Comparison of ENCODE assay signal across 2 cellular contexts in genomic region chr1:116853680-116854191, GRCh38.
TF ChIP-seq lines count a peak whose summit lies in the region.

No MANE protein-coding gene starts in this region.

TF ChIP-seq in A549, 52 proteins besides CTCF, POLR2A, EP300 and RAD21:
- TF ChIP-seq ZNF302 (CRISPR knock-in tag; IDR thresholded peaks at IDR 0.05) (no peak), JUN (IDR thresholded peaks at IDR 0.05) (0 out of 5 replicates have a peak, but pooled peaks of 1 of the 2 experiments have one; percentile 20), MAFK (IDR thresholded peaks at IDR 0.05; ENCODE audit: partially characterized antibody) (peak; percentile 83), BHLHE40 (IDR thresholded peaks at IDR 0.05; ENCODE audit: low read depth, low read length) (no peak), RNF2 (IDR thresholded peaks at IDR 0.05; ENCODE audit: borderline replicate concordance, low read depth) (no peak), USF2 (IDR thresholded peaks at IDR 0.05) (no peak), SREBF2 (IDR thresholded peaks at IDR 0.05) (no peak), FOSL2 (IDR thresholded peaks at IDR 0.05) (peak; percentile 71), FOSL2 (CRISPR knock-in tag; IDR thresholded peaks at IDR 0.05) (peak; percentile 85), MAX (IDR thresholded peaks at IDR 0.05) (peak; percentile 19; the same call in 1 of the 2 replicates), GATA3 (IDR thresholded peaks at IDR 0.05; ENCODE audit: borderline replicate concordance) (peak; percentile 34; the same call in 1 of the 2 replicates), JUNB (IDR thresholded peaks at IDR 0.05) (peak; percentile 62), KDM1A (IDR thresholded peaks at IDR 0.05; ENCODE audit: low read depth) (no peak), PBX3 (IDR thresholded peaks at IDR 0.05) (no peak), CEBPB (IDR thresholded peaks at IDR 0.05) (peak in 1 of 2 experiments; percentile 6; a peak in 1 of 4 replicates)

TF ChIP-seq in H1, 55 proteins besides CTCF, POLR2A, EP300 and RAD21:
- TF ChIP-seq RNF2 (IDR thresholded peaks at IDR 0.05; ENCODE audit: borderline replicate concordance, low read depth, low read length, missing control alignments, poor library complexity, severe bottlenecking) (no peak), SIRT6 (IDR thresholded peaks at IDR 0.05; ENCODE audit: low read length) (no peak), KDM5A (IDR thresholded peaks at IDR 0.05; ENCODE audit: low read length) (no peak), CREB1 (IDR thresholded peaks at IDR 0.05) (peak; percentile 74; the same call in 1 of the 2 replicates), NANOG (IDR thresholded peaks at IDR 0.05; ENCODE audit: insufficient read depth, low read depth, low read length, poor library complexity, severe bottlenecking) (no peak), KDM1A (IDR thresholded peaks at IDR 0.05; ENCODE audit: borderline replicate concordance, low read length) (no peak), CHD7 (IDR thresholded peaks at IDR 0.05; ENCODE audit: insufficient replicate concordance, low read length) (no peak), CBX5 (IDR thresholded peaks at IDR 0.05; ENCODE audit: low read depth, low read length) (no peak), CHD1 (IDR thresholded peaks at IDR 0.05; ENCODE audit: low read depth, low read length) (no peak), BCL11A (IDR thresholded peaks at IDR 0.05; ENCODE audit: low read depth in 2 of 2, low read length in 2 of 2) (no peak), PHF8 (conservative IDR thresholded peaks at IDR 0.05; ENCODE audit: low read depth, low read length) (no peak), TEAD4 (IDR thresholded peaks at IDR 0.05; ENCODE audit: low read depth, low read length) (peak; percentile 20; the same call in 1 of the 2 replicates), JUND (IDR thresholded peaks at IDR 0.05; ENCODE audit: low read length) (peak; percentile 79), ASH2L (IDR thresholded peaks at IDR 0.05; ENCODE audit: low read length) (peak; percentile 97), MAX (IDR thresholded peaks at IDR 0.05) (0 out of 2 replicates have a peak, but pooled peaks have one; percentile 20), GABPA (IDR thresholded peaks at IDR 0.05; ENCODE audit: borderline replicate concordance, insufficient read depth, low read length) (no peak), TCF12 (IDR thresholded peaks at IDR 0.05; ENCODE audit: low read depth, low read length) (0 out of 2 replicates have a peak, but pooled peaks have one; percentile 19), SIX5 (IDR thresholded peaks at IDR 0.05; ENCODE audit: low read depth, low read length) (no peak), SP1 (IDR thresholded peaks at IDR 0.05; ENCODE audit: low read depth, low read length) (peak; percentile 64; the same call in 1 of the 2 replicates), CHD2 (IDR thresholded peaks at IDR 0.05; ENCODE audit: low read length) (no peak), FOSL1 (IDR thresholded peaks at IDR 0.05; ENCODE audit: insufficient read depth, low read depth, low read length) (no peak), TAF1 (IDR thresholded peaks at IDR 0.05; ENCODE audit: low read depth, low read length) (peak; percentile 45; the same call in 1 of the 2 replicates), BRCA1 (IDR thresholded peaks at IDR 0.05; ENCODE audit: low read depth, low read length) (no peak), EGR1 (IDR thresholded peaks at IDR 0.05; ENCODE audit: borderline replicate concordance, low read depth, low read length) (no peak), ATF2 (IDR thresholded peaks at IDR 0.05; ENCODE audit: low read length) (peak; percentile 25; the same call in 1 of the 2 replicates), SRF (IDR thresholded peaks at IDR 0.05; ENCODE audit: low read depth, low read length) (no peak), ZNF274 (IDR thresholded peaks at IDR 0.05; ENCODE audit: borderline replicate concordance, extremely low read depth, low read length) (no peak), HDAC2 (IDR thresholded peaks at IDR 0.05; ENCODE audit: borderline replicate concordance in 1 of 2, low read depth in 2 of 2, low read length in 2 of 2) (0 out of 4 replicates have a peak, but pooled peaks of 1 of the 2 experiments have one; percentile 11), RBBP5 (IDR thresholded peaks at IDR 0.05; ENCODE audit: borderline replicate concordance, low read depth, low read length) (peak; percentile 99), EZH2 (IDR thresholded peaks at IDR 0.05; ENCODE audit: low read depth, low read length, severe bottlenecking) (no peak), CTBP2 (IDR thresholded peaks at IDR 0.05; ENCODE audit: borderline replicate concordance, insufficient read depth, insufficient read length, low read length) (no peak), GTF2F1 (IDR thresholded peaks at IDR 0.05; ENCODE audit: borderline replicate concordance, low read depth, low read length) (no peak), JUN (IDR thresholded peaks at IDR 0.05; ENCODE audit: low read depth, low read length) (no peak), E2F6 (IDR thresholded peaks at IDR 0.05) (no peak), KDM4A (IDR thresholded peaks at IDR 0.05; ENCODE audit: low read depth, low read length, severe bottlenecking) (no peak), TBP (IDR thresholded peaks at IDR 0.05; ENCODE audit: low read depth, low read length) (0 out of 2 replicates have a peak, but pooled peaks have one; percentile 38), MAFK (IDR thresholded peaks at IDR 0.05; ENCODE audit: low read depth, low read length) (0 out of 2 replicates have a peak, but pooled peaks have one; percentile 4), SP2 (IDR thresholded peaks at IDR 0.05; ENCODE audit: low read length) (no peak), SP4 (IDR thresholded peaks at IDR 0.05; ENCODE audit: low read length) (no peak), POLR2AphosphoS5 (IDR thresholded peaks at IDR 0.05; ENCODE audit: low read depth, low read length) (no peak), USF2 (IDR thresholded peaks at IDR 0.05; ENCODE audit: low read length) (no peak), TAF7 (optimal IDR thresholded peaks at IDR 0.05; ENCODE audit: borderline replicate concordance, low read depth, low read length) (no peak), HDAC6 (IDR thresholded peaks at IDR 0.05; ENCODE audit: low read depth, low read length) (no peak), SUZ12 (IDR thresholded peaks at IDR 0.05; ENCODE audit: low read length) (no peak), YY1 (IDR thresholded peaks at IDR 0.05; ENCODE audit: low read depth, low read length) (no peak), NRF1 (IDR thresholded peaks at IDR 0.05; ENCODE audit: low read depth, low read length) (no peak), POU5F1 (IDR thresholded peaks at IDR 0.05; ENCODE audit: low read depth, low read length) (no peak)
